In the genomic region with DNA sequence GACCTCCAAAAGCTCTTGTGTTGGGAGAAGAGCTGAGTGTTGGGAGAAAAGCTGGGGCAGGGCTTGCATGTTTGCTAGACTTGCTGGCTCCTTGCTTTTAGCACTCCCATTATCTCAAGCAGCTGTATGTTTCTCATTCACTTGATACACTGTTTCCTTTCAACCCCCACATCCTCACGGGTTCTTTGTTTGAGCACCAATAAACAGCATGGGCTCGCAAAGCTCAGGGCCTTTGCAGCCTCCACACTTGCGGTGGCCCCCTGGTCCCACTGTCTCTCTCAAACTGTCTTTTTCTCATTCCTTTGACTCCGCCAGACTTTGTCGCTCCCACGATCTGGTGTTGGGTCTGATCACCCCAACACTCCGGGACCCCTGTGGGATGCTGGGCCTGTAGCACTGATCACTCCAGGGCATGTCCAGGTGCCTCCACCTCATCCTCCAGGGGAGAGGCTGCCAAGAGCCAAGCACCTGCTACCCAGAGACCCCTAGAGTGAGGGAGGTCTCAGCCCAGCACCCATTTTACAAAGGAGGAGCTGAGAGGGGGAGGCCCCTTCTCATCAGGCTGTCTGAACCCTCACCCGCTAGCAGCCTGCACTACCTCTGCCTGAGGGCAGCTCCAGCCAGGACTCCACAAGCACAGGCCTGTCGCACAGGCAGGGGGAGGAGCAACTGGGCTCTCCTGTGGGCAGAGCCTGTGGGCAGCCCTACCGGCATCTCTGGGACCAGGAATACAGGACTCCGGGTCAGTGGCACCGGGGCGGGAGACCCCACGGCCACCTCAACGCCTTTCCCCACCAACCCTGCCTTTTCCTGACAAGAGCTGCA, we compare ENCODE assay signal across 10 cellular contexts. TPM values are rescaled to one million over a fixed set of nuclear protein-coding genes. Genes with fewer than 3 reads are reported as not detected.
DNase-seq lines count a peak whose midpoint lies in the region; ATAC-seq and TF ChIP-seq lines count a peak whose summit lies in the region.
"Had no signal": no experiment of that assay in that cellular context is flagged by ENCODE, and none has a peak within 500 bp of the region (broad histone marks: within the 10 kb centered on the region; RNA-seq: fewer than 3 reads in every experiment).

No MANE protein-coding gene starts in this region.

- in situ Hi-C loops in Panc1 (cut with HindIII; ENCODE audit: low pct_unique_long_range_greater_than_20kb, low sequenced_read_pairs): no loop called here

- no peak for DNase-seq in stimulated activated naive CD8-positive, alpha-beta T cell treated with anti-CD3 and anti-CD28 coated beads, Interleukin-15, Interleukin-2, amounts not matched to agents 100 U/mL and 50 U/mL, for 24 hours
- DNase-seq in Panc1 (ENCODE audit: low read depth, low spot score): no peak
- DNase-seq in HCEC 1CT: no peak
- DNase-seq: NCI-H446, Right ventricle myocardium superior had no signal

- no peaks in the 10 kb centered on the region for H3K4me1 ChIP-seq in Panc1 (ENCODE audit: control insufficient read depth, insufficient read depth, low read length)

- no peaks in the 10 kb centered on the region for H3K27me3 ChIP-seq in Panc1 (ENCODE audit: control insufficient read depth, insufficient read depth, low read length)

- H3K36me3 ChIP-seq in Panc1 (ENCODE audit: control insufficient read depth, insufficient read depth, low read length): no peaks in the 10 kb centered on the region

- BruUV-seq in Panc1 (replicated peaks; lab: Mats Ljungman, UMichigan): no TSS peak

- no peaks in the 10 kb centered on the region for H3K36me3 Mint-ChIP-seq in stimulated activated naive CD8-positive, alpha-beta T cell treated with anti-CD3 and anti-CD28 coated beads, Interleukin-15, Interleukin-2, amounts not matched to agents 100 ng/mL and 50 ng/mL, for 24 hours (ENCODE audit: low read depth)
- H3K36me3 Mint-ChIP-seq: brain had no signal

- POLR2A ChIA-PET in Panc1 (lab: Charles Lee): no interaction called here

- H3K9me3 Mint-ChIP-seq in stimulated activated naive CD8-positive, alpha-beta T cell treated with anti-CD3 and anti-CD28 coated beads, Interleukin-15, Interleukin-2, amounts not matched to agents 100 ng/mL and 50 ng/mL, for 24 hours: no peaks in the 10 kb centered on the region
- H3K9me3 Mint-ChIP-seq: brain had no signal

- intact Hi-C loops in Panc1 (cut with micrococcal nuclease; ENCODE audit: unreplicated experiment): no loop called here

- H3K4me1 Mint-ChIP-seq in stimulated activated naive CD8-positive, alpha-beta T cell treated with anti-CD3 and anti-CD28 coated beads, Interleukin-15, Interleukin-2, amounts not matched to agents 100 ng/mL and 50 ng/mL, for 24 hours (ENCODE audit: low read depth): peaks cover 5% of the 10 kb centered on the region
- H3K4me1 Mint-ChIP-seq: brain had no signal

- H3K27me3 Mint-ChIP-seq in stimulated activated naive CD8-positive, alpha-beta T cell treated with anti-CD3 and anti-CD28 coated beads, Interleukin-15, Interleukin-2, amounts not matched to agents 100 ng/mL and 50 ng/mL, for 24 hours: no peaks in the 10 kb centered on the region

- ATAC-seq in stimulated activated naive CD8-positive, alpha-beta T cell treated with anti-CD3 and anti-CD28 coated beads, Interleukin-15, Interleukin-2, amounts not matched to agents 100 U/mL and 50 U/mL, for 24 hours: no peak
- ATAC-seq in Panc1 (peak; percentile 35; the same call in 1 of the 2 replicates), esophagus mucosa (peak; percentile 22), HG03196 (IDR thresholded peaks at IDR 0.05; ENCODE audit: unreplicated experiment) (no peak)
- no peak for ATAC-seq in activated CD4-positive, CD25-positive, alpha-beta regulatory T cell treated with anti-CD3 and anti-CD28 coated beads, Interleukin-2, amount 50 U/mL, for 24 hours

- no peak overlapping the region for H3K27ac ChIP-seq in Panc1 (ENCODE audit: low read length)

- H3K4me3 Mint-ChIP-seq in stimulated activated naive CD8-positive, alpha-beta T cell treated with anti-CD3 and anti-CD28 coated beads, Interleukin-15, Interleukin-2, amounts not matched to agents 100 ng/mL and 50 ng/mL, for 24 hours: peak overlapping the region; percentile 37
- H3K4me3 Mint-ChIP-seq: brain had no signal

- H3K4me3 ChIP-seq in Panc1 (ENCODE audit: low read depth in 2 of 2, low read length in 2 of 2): no peak overlapping the region

- peak overlapping the region; percentile 79 for H3K27ac Mint-ChIP-seq in stimulated activated naive CD8-positive, alpha-beta T cell treated with anti-CD3 and anti-CD28 coated beads, Interleukin-15, Interleukin-2, amounts not matched to agents 100 ng/mL and 50 ng/mL, for 24 hours

- no peaks in the 10 kb centered on the region for H3K9me3 ChIP-seq in Panc1 (ENCODE audit: control insufficient read depth, insufficient read depth, low read depth, low read length)

- CTCF ChIA-PET in Panc1 (lab: Charles Lee): no interaction called here

- TF ChIP-seq CTCF in Panc1 (IDR thresholded peaks at IDR 0.05): no peak

RNA-seq across cellular contexts. Expression of gene MSMB, which starts 49.1 kb away (rescaled TPM):
- total RNA-seq in Panc1 (2021; ENCODE audit: unreplicated experiment) (not detected), esophagus mucosa (0.64 TPM)
- polyA plus RNA-seq in Panc1 (2012; ENCODE audit: insufficient read length): not detected
- total RNA-seq: Right ventricle myocardium superior had no signal

Comparison
In these comparisons a context has a peak if more than half of its experiments do, and no peak if none do; other contexts are left out.
1. ATAC-seq: peak in Panc1 (single experiment) and esophagus mucosa (single experiment); none in stimulated activated naive CD8-positive, alpha-beta T cell treated with anti-CD3 and anti-CD28 coated beads, Interleukin-15, Interleukin-2, amounts not matched to agents 100 U/mL and 50 U/mL, for 24 hours (single experiment), activated CD4-positive, CD25-positive, alpha-beta regulatory T cell treated with anti-CD3 and anti-CD28 coated beads, Interleukin-2, amount 50 U/mL, for 24 hours (0 of 2) and HG03196 (single experiment).